In genomic region chr10:72080042-72081035, GRCh38 we compare ENCODE assay signal across 10 cellular contexts. TPM values are rescaled to one million over a fixed set of nuclear protein-coding genes. Genes with fewer than 3 reads are reported as not detected.
A peak's percentile ranks its signal among the peaks of the same experiment; 100 is the strongest.
DNase-seq lines count a peak whose midpoint lies in the region; ATAC-seq and TF ChIP-seq lines count a peak whose summit lies in the region.
"Had no signal": no experiment of that assay in that cellular context is flagged by ENCODE, and none has a peak within 500 bp of the region (broad histone marks: within the 10 kb centered on the region; RNA-seq: fewer than 3 reads in every experiment).

No MANE protein-coding gene starts in this region.

- H3K27me3 ChIP-seq in OCI-LY1 (ENCODE audit: insufficient read depth, low read length) (no peaks in the 10 kb centered on the region), dorsolateral prefrontal cortex (no peaks in the 10 kb centered on the region), sigmoid colon (peaks cover 0 to 3% (median 0%) of the 10 kb centered on the region in 3 donors)
- H3K27me3 ChIP-seq: spleen had no signal

- peak overlapping the region; percentile 43; the same call in 1 of the 2 replicates for H3K9ac ChIP-seq in OCI-LY1 (ENCODE audit: low read length)

- no peaks in the 10 kb centered on the region for H3K27me3 Mint-ChIP-seq in activated T-cell treated with anti-CD3 and anti-CD28 coated beads, Interleukin-2, amount 50 U/mL, for 24 hours
- H3K27me3 Mint-ChIP-seq in progenitor cell of endocrine pancreas = peaks cover 4% of the 10 kb centered on the region

- TF ChIP-seq CTCF in OCI-LY1 (IDR thresholded peaks at IDR 0.05; ENCODE audit: low read length) (no peak), dorsolateral prefrontal cortex (IDR thresholded peaks at IDR 0.05 in 54 of 56, conservative IDR thresholded peaks at IDR 0.05 in 2 of 56; ENCODE audit: low read depth in 1 of 56, partially characterized antibody in 56 of 56) (no peak), sigmoid colon (IDR thresholded peaks at IDR 0.05) (no peak), progenitor cell of endocrine pancreas (IDR thresholded peaks at IDR 0.05; ENCODE audit: unreplicated experiment) (no peak)

- DNase-seq in activated T-cell treated with anti-CD3 and anti-CD28 coated beads, Interleukin-2, amount 50 U/mL, for 24 hours = no peak
- no peak for DNase-seq in activated T-cell treated with anti-CD3 and anti-CD28 coated beads, Interleukin-2, amount 50 U/mL, for 48 hours
- DNase-seq in dorsolateral prefrontal cortex (peak in 2 of 10 donors; percentile 17 to 27), sigmoid colon (peak; percentile 44), progenitor cell of endocrine pancreas (ENCODE audit: low spot score, unreplicated experiment) (no peak), NCI-H187 (lab: John Stamatoyannopoulos, UW) (no peak)

- H3K4me2 ChIP-seq in OCI-LY1 (ENCODE audit: low read length) = peak overlapping the region; percentile 56

- H3K4me1 ChIP-seq in OCI-LY1 (ENCODE audit: insufficient read depth, low read length, severe bottlenecking) (peaks cover 76% of the 10 kb centered on the region), sigmoid colon (no peaks in the 10 kb centered on the region)

- H3K4me3 ChIP-seq in OCI-LY1 (ENCODE audit: low read depth, low read length, poor library complexity, severe bottlenecking) = peak overlapping the region; percentile 26
- H3K4me3 ChIP-seq in dorsolateral prefrontal cortex = peak overlapping the region in 4 of 59 donors; percentile 0 to 21 (median 4)
- no peak overlapping the region for H3K4me3 ChIP-seq in sigmoid colon

- peaks cover 95% of the 10 kb centered on the region for H3K4me1 Mint-ChIP-seq in activated T-cell treated with anti-CD3 and anti-CD28 coated beads, Interleukin-2, amount 50 U/mL, for 24 hours (ENCODE audit: low read depth)
- peaks cover 5% of the 10 kb centered on the region for H3K4me1 Mint-ChIP-seq in progenitor cell of endocrine pancreas (ENCODE audit: low read depth)

- H3K27ac Mint-ChIP-seq in activated T-cell treated with anti-CD3 and anti-CD28 coated beads, Interleukin-2, amount 50 U/mL, for 24 hours = peak overlapping the region; percentile 94
- H3K27ac Mint-ChIP-seq in progenitor cell of endocrine pancreas = no peak overlapping the region
- H3K27ac Mint-ChIP-seq: dendritic cell treated with granulocyte-macrophage colony-stimulating factor and Interleukin-4, amounts not matched to agents 40 ng/mL and 50 ng/mL, for 4 days had no signal

- no peak for TF ChIP-seq POLR2A in sigmoid colon (IDR thresholded peaks at IDR 0.05)

- no peaks in the 10 kb centered on the region for H3K9me2 ChIP-seq in OCI-LY1 (ENCODE audit: low read depth, low read length)

- no peaks in the 10 kb centered on the region for H3F3A ChIP-seq in OCI-LY1 (ENCODE audit: insufficient read depth, low read length)

- peaks cover 56% of the 10 kb centered on the region for H3K36me3 Mint-ChIP-seq in activated T-cell treated with anti-CD3 and anti-CD28 coated beads, Interleukin-2, amount 50 U/mL, for 24 hours (ENCODE audit: low read depth)
- peaks cover 5% of the 10 kb centered on the region for H3K36me3 Mint-ChIP-seq in progenitor cell of endocrine pancreas (ENCODE audit: insufficient read depth)

- H3K9me3 Mint-ChIP-seq in activated T-cell treated with anti-CD3 and anti-CD28 coated beads, Interleukin-2, amount 50 U/mL, for 24 hours = no peaks in the 10 kb centered on the region
- no peaks in the 10 kb centered on the region for H3K9me3 Mint-ChIP-seq in progenitor cell of endocrine pancreas (ENCODE audit: low read depth)
- H3K9me3 Mint-ChIP-seq: dendritic cell treated with granulocyte-macrophage colony-stimulating factor and Interleukin-4, amounts not matched to agents 40 ng/mL and 50 ng/mL, for 4 days had no signal

- H3K27ac ChIP-seq in OCI-LY1 (ENCODE audit: low read depth, low read length, poor library complexity, severe bottlenecking) (peak overlapping the region; percentile 81), dorsolateral prefrontal cortex (peak overlapping the region in 57 of 59 donors; percentile 3 to 85 (median 66)), sigmoid colon (no peak overlapping the region)

- H2AFZ ChIP-seq in OCI-LY1 (ENCODE audit: low read length) = no peak overlapping the region

- H4K20me1 ChIP-seq in OCI-LY1 (ENCODE audit: insufficient read depth, low read length) = no peaks in the 10 kb centered on the region

- no peaks in the 10 kb centered on the region for H3K79me2 ChIP-seq in OCI-LY1 (ENCODE audit: insufficient read depth, low read length)

- peak overlapping the region; percentile 44 for H3K4me3 Mint-ChIP-seq in activated T-cell treated with anti-CD3 and anti-CD28 coated beads, Interleukin-2, amount 50 U/mL, for 24 hours
- H3K4me3 Mint-ChIP-seq in progenitor cell of endocrine pancreas (ENCODE audit: low read depth) = no peak overlapping the region
- H3K4me3 Mint-ChIP-seq: dendritic cell treated with granulocyte-macrophage colony-stimulating factor and Interleukin-4, amounts not matched to agents 40 ng/mL and 50 ng/mL, for 4 days had no signal

- no peak for ATAC-seq in HG03432 (IDR thresholded peaks at IDR 0.05; ENCODE audit: unreplicated experiment)

- no peaks in the 10 kb centered on the region for H3K9me3 ChIP-seq in OCI-LY1 (ENCODE audit: low read length)
- H3K9me3 ChIP-seq in sigmoid colon = no peaks in the 10 kb centered on the region
- H3K9me3 ChIP-seq: spleen had no signal

- intact Hi-C loops in dorsolateral prefrontal cortex (cut with DNase I) (no loop called here), sigmoid colon (cut with DNase I) (no loop called here)

- TF ChIP-seq EP300 in sigmoid colon (IDR thresholded peaks at IDR 0.05) = no peak

- 83% methylated on average over 15 of the region's 15 CpGs for WGBS in sigmoid colon, 2 donors

- H3K36me3 ChIP-seq in OCI-LY1 (ENCODE audit: insufficient read depth, low read length) (no peaks in the 10 kb centered on the region; the same call in 1 of the 2 replicates), sigmoid colon (no peaks in the 10 kb centered on the region)

RNA-seq across cellular contexts. Expression of gene SPOCK2, which starts 8.0 kb away (rescaled TPM):
- total RNA-seq in dorsolateral prefrontal cortex (100 to 1,000 TPM in 119 of 120 experiments, 10 to 100 TPM in 1; 94.6 to 335 (median 260) TPM), sigmoid colon (1 to 10 TPM; 5.8 to 10.0 (median 8.5) TPM), progenitor cell of endocrine pancreas (47.7 and 49.1 TPM in 2 replicates)
- polyA plus RNA-seq in sigmoid colon = 10 to 100 TPM in 1 of 3 donors, 1 to 10 TPM in 1, under 1 TPM in 1; 0.60 to 59.5 (median 2.8) TPM

Comparison
In these comparisons a context has a peak if more than half of its experiments do, and no peak if none do; other contexts are left out.
1. H3K27ac ChIP-seq: peak in OCI-LY1 (single experiment) and dorsolateral prefrontal cortex (57 of 59); none in sigmoid colon (0 of 4).